8 cellular contexts compared by ENCODE assay signal in the genomic region with DNA sequence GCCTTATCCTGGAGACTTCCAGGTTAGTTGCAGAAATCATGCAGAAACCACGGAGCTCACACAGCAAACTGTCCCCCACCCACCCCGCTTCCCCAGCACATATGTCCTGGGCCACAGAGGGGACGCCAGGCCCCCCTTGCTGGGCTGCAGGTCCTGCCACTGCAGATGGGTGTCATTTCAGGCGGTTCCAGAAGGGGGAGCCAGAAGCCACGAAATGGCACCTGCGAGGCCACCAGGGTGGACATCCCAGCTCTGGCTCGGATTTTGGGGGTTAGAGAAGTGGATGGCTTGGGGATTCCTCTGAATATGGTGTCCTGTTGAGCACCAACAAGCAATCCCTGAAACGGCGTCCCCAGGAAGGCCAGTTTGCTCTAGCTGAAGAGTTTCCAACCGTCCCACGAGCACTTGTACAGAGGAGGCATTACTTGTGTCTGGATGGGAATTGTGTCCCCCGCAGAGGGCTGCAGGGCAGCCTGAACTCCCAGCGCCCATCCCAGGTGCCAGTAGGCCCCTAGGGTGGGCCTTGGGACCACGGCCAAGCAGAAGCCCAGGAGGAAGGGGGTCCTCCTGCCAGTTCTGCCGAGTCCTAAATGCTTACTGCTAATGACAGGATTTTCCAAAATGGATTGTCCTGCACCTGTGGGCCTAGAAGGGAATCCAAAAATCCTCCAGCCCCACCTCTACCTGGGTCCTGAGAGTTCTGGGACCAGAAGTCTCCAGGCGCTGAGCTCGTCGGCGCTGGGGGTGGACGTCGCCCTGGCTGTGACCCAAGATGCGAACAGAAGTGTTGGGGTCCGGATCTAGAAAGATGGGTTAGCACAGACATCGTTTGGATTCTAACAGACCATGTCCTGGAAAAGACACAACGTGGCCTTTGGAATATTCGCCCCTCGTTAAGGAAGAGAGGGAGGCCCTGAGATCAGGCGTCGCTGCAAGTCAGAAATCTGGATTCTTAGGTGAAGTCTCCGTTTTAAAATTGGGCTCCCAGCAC. TPM values are rescaled to one million over a fixed set of nuclear protein-coding genes. Genes with fewer than 3 reads are reported as not detected.
DNase-seq lines count a peak whose midpoint lies in the region; ATAC-seq and TF ChIP-seq lines count a peak whose summit lies in the region.

No MANE protein-coding gene starts in this region.

- H3K4me3 ChIP-seq in body of pancreas, result no peak overlapping the region

- no peaks in the 10 kb centered on the region for H3K27me3 ChIP-seq in body of pancreas

- no peak overlapping the region for H3K27ac ChIP-seq in body of pancreas

- ATAC-seq in HG03432 (IDR thresholded peaks at IDR 0.05; ENCODE audit: unreplicated experiment) (peak; percentile 45), body of pancreas (peak; percentile 63)

- intact Hi-C loops in body of pancreas (cut with DNase I), result loop anchor here (5.0 kb wide), 2 partner anchors 151 to 261 kb away; no protein-coding TSS in a partner anchor

- no peaks in the 10 kb centered on the region for H3K4me1 ChIP-seq in body of pancreas

- H3K9me3 ChIP-seq in body of pancreas, result no peaks in the 10 kb centered on the region

- H3K36me3 ChIP-seq in body of pancreas (replicated peaks in 1 of 2; ENCODE audit: insufficient read depth in 1 of 2, low read depth in 2 of 2), result peaks cover 0 to 6% of the 10 kb centered on the region in 2 donors

- peak; percentile 71 to 88 (median 80) for TF ChIP-seq CTCF in body of pancreas (IDR thresholded peaks at IDR 0.05)

- DNase-seq in NCI-H2171 treated with DMSO at 0.1 percent for 48 hours (lab: John Stamatoyannopoulos, UW) (peak; percentile 11), NCI-H2171 (lab: John Stamatoyannopoulos, UW) (no peak), T-helper 2 cell (peak in 3 of 5 experiments; percentile 47 to 68 (median 53)), body of pancreas (peak; percentile 65 to 80 (median 72)), islet precursor cell (peak; percentile 81), NCI-H1048 (lab: John Stamatoyannopoulos, UW) (no peak)
- peak; percentile 77 for DNase-seq in stimulated activated CD4-positive, alpha-beta T cell treated with anti-CD3 and anti-CD28 coated beads, Interleukin-4, amount 100 ng/mL, for 1 hour

- TF ChIP-seq POLR2A in body of pancreas (IDR thresholded peaks at IDR 0.05), result no peak

- 54 to 60% methylated on average over 17 to 29 of the region's 30 CpGs for WGBS in body of pancreas, 2 donors

RNA-seq across cellular contexts. Expression of a gene that starts 14.6 kb away (rescaled TPM):
- total RNA-seq in body of pancreas, result 1 to 10 TPM; 5.2 to 5.9 TPM

Comparison
In these comparisons a context has a peak if more than half of its experiments do, and no peak if none do; other contexts are left out.
1. DNase-seq: peak in NCI-H2171 treated with DMSO at 0.1 percent for 48 hours (single experiment), T-helper 2 cell (3 of 5), body of pancreas (4 of 4), islet precursor cell (single experiment) and stimulated activated CD4-positive, alpha-beta T cell treated with anti-CD3 and anti-CD28 coated beads, Interleukin-4, amount 100 ng/mL, for 1 hour (single experiment); none in NCI-H2171 (single experiment) and NCI-H1048 (single experiment).